9 cellular contexts compared by ENCODE assay signal in genomic region chr22:24894220-24894975, GRCh38. TPM values are rescaled to one million over a fixed set of nuclear protein-coding genes. Genes with fewer than 3 reads are reported as not detected.
DNase-seq lines count a peak whose midpoint lies in the region; ATAC-seq and TF ChIP-seq lines count a peak whose summit lies in the region.
"Had no signal": no experiment of that assay in that cellular context is flagged by ENCODE, and none has a peak within 500 bp of the region (broad histone marks: within the 10 kb centered on the region; RNA-seq: fewer than 3 reads in every experiment).

No MANE protein-coding gene starts in this region.

- no peak overlapping the region for H2AFZ ChIP-seq in fibroblast of lung (ENCODE audit: low read length)
- peak overlapping the region; percentile 27 for H2AFZ ChIP-seq in neuronal stem cell (ENCODE audit: low read length)

- H3K27ac ChIP-seq in 22Rv1, result peak overlapping the region; percentile 94
- H3K27ac ChIP-seq in fibroblast of lung (ENCODE audit: insufficient read depth, low read length), result peak overlapping the region; percentile 59
- no peak overlapping the region for H3K27ac ChIP-seq in neuronal stem cell (replicated peaks; ENCODE audit: low read length)

- H2BK12ac ChIP-seq in neuronal stem cell (ENCODE audit: low read length), result no peak overlapping the region

- peak overlapping the region in 1 of 4 experiments; percentile 4 for H3K4me3 ChIP-seq in fibroblast of lung (replicated peaks in 1 of 4; ENCODE audit: control extremely low read depth in 1 of 4, insufficient read depth in 1 of 4, low read depth in 3 of 4, low read length in 4 of 4)
- peak overlapping the region in 1 of 2 donors; percentile 26 for H3K4me3 ChIP-seq in neuronal stem cell (ENCODE audit: low read length in 2 of 2)

- H3K27me3 ChIP-seq in fibroblast of lung (ENCODE audit: control insufficient read depth, insufficient read depth, low read length) (no peaks in the 10 kb centered on the region), neuronal stem cell (ENCODE audit: control insufficient read depth in 3 of 3, insufficient read depth in 3 of 3, low read depth in 1 of 3, low read length in 3 of 3) (no peaks in the 10 kb centered on the region)

- no peak overlapping the region for H2AK5ac ChIP-seq in neuronal stem cell (ENCODE audit: low read depth, low read length)

- H3K4me2 ChIP-seq in fibroblast of lung (ENCODE audit: extremely low read depth, insufficient read depth, low read length), result peak overlapping the region; percentile 51
- no peak overlapping the region for H3K4me2 ChIP-seq in neuronal stem cell (ENCODE audit: insufficient read depth, low read length, poor library complexity, severe bottlenecking)

- H3K23ac ChIP-seq in neuronal stem cell (ENCODE audit: low read depth, low read length, poor library complexity), result no peak overlapping the region

- peaks cover 2% of the 10 kb centered on the region for H3K79me1 ChIP-seq in neuronal stem cell (ENCODE audit: low read depth, low read length)

- H4K91ac ChIP-seq in neuronal stem cell (ENCODE audit: low read depth, low read length, poor library complexity), result no peak overlapping the region

- H2BK15ac ChIP-seq in neuronal stem cell (ENCODE audit: low read length), result no peak overlapping the region

- H3K36me3 ChIP-seq in fibroblast of lung (ENCODE audit: control insufficient read depth, insufficient read depth, low read length), result no peaks in the 10 kb centered on the region
- no peaks in the 10 kb centered on the region for H3K36me3 ChIP-seq in neuronal stem cell (replicated peaks in 1 of 2; ENCODE audit: control insufficient read depth in 2 of 2, insufficient read depth in 2 of 2, low read length in 2 of 2)

- no peaks in the 10 kb centered on the region for H4K20me1 ChIP-seq in fibroblast of lung (ENCODE audit: control insufficient read depth, extremely low read depth, insufficient read depth, low read length)

- H4K8ac ChIP-seq in neuronal stem cell (ENCODE audit: low read depth, low read length), result no peak overlapping the region

- no peak overlapping the region for H2BK5ac ChIP-seq in neuronal stem cell (ENCODE audit: low read length)

- ATAC-seq in HG02763 (IDR thresholded peaks at IDR 0.05; ENCODE audit: unreplicated experiment), result no peak
- no peak for ATAC-seq in HG03196 (IDR thresholded peaks at IDR 0.05; ENCODE audit: unreplicated experiment)
- no peak for ATAC-seq in GM21360 (IDR thresholded peaks at IDR 0.05; ENCODE audit: unreplicated experiment)

- DNase-seq in HS-5 (ENCODE audit: low read depth) (peak; percentile 94), RPMI7951 (ENCODE audit: low read depth) (peak; percentile 95), fibroblast of lung (ENCODE audit: low read depth in 2 of 2) (peak; percentile 97), neuronal stem cell (ENCODE audit: low spot score) (no peak)
- DNase-seq: DND-41 had no signal

- no peak for TF ChIP-seq CTCF in 22Rv1 (IDR thresholded peaks at IDR 0.05)
- TF ChIP-seq CTCF in fibroblast of lung (conservative IDR thresholded peaks at IDR 0.05 in 1 of 2, IDR thresholded peaks at IDR 0.05 in 1 of 2; ENCODE audit: low read depth in 1 of 2, low read length in 2 of 2), result no peak

- H3K9me3 ChIP-seq in fibroblast of lung (ENCODE audit: control insufficient read depth, insufficient read depth, low read depth, low read length) (no peaks in the 10 kb centered on the region), neuronal stem cell (replicated peaks in 1 of 2; ENCODE audit: control insufficient read depth in 2 of 2, insufficient read depth in 1 of 2, low read depth in 1 of 2, low read length in 2 of 2) (no peaks in the 10 kb centered on the region)

- no CpG with 5 or more reads among the region's 16 CpGs for WGBS in neuronal stem cell (ENCODE audit: extremely low coverage in 2 of 2, insufficient read length in 2 of 2, insufficient replicate concordance in 1 of 2), 2 donors

- no peak overlapping the region for H3K14ac ChIP-seq in neuronal stem cell (ENCODE audit: low read length)

- H3K4ac ChIP-seq in neuronal stem cell (ENCODE audit: low read length), result no peak overlapping the region

- no peak overlapping the region for H3K18ac ChIP-seq in neuronal stem cell (ENCODE audit: low read length)

- no peak overlapping the region for H2BK120ac ChIP-seq in neuronal stem cell (ENCODE audit: low read depth, low read length)

- no peaks in the 10 kb centered on the region for H3K4me1 ChIP-seq in fibroblast of lung (ENCODE audit: control insufficient read depth, extremely low read depth, insufficient read depth, low read length)
- H3K4me1 ChIP-seq in neuronal stem cell (ENCODE audit: control insufficient read depth in 2 of 2, insufficient read depth in 1 of 2, low read depth in 1 of 2, low read length in 2 of 2), result no peaks in the 10 kb centered on the region

- H3K9ac ChIP-seq in fibroblast of lung (ENCODE audit: insufficient read depth, low read length), result no peak overlapping the region
- no peak overlapping the region for H3K9ac ChIP-seq in neuronal stem cell (ENCODE audit: low read depth, low read length, poor library complexity)

- H3K79me2 ChIP-seq in fibroblast of lung (ENCODE audit: control insufficient read depth, insufficient read depth, low read length), result no peaks in the 10 kb centered on the region

RNA-seq across cellular contexts. Expression of gene LHFPL7, which starts 52.1 kb away (rescaled TPM):
- total RNA-seq in RPMI7951 (2014; rRNA removed; shearing (Covaris generic)), result not detected in 2 replicates
- not detected in 2 replicates for total RNA-seq in fibroblast of lung
- polyA plus RNA-seq in fibroblast of lung, result not detected in 2 replicates
- not detected in 2 replicates for polyA plus RNA-seq in fibroblast of lung (2012)
- polyA minus RNA-seq in fibroblast of lung (ENCODE audit: low replicate concordance), result not detected in 2 replicates
- not detected for polyA plus RNA-seq in neuronal stem cell (2013, experiment 1 of 2)
- not detected for polyA plus RNA-seq in neuronal stem cell (2013, experiment 2 of 2)

RNA-seq across cellular contexts. Expression of gene KIAA1671, which starts 58.1 kb away (rescaled TPM):
- total RNA-seq in RPMI7951 (2014; rRNA removed; shearing (Covaris generic)), result 7.7 and 8.7 TPM in 2 replicates
- total RNA-seq in fibroblast of lung, result 0.77 and 1.3 TPM in 2 replicates
- polyA plus RNA-seq in fibroblast of lung, result 0.34 and 0.69 TPM in 2 replicates
- polyA plus RNA-seq in fibroblast of lung (2012), result 0.40 and 0.60 TPM in 2 replicates
- 0.74 and 1.1 TPM in 2 replicates for polyA minus RNA-seq in fibroblast of lung (ENCODE audit: low replicate concordance)
- 8.3 TPM for polyA plus RNA-seq in neuronal stem cell (2013, experiment 1 of 2)
- polyA plus RNA-seq in neuronal stem cell (2013, experiment 2 of 2), result 8.6 TPM
